In the genomic region with DNA sequence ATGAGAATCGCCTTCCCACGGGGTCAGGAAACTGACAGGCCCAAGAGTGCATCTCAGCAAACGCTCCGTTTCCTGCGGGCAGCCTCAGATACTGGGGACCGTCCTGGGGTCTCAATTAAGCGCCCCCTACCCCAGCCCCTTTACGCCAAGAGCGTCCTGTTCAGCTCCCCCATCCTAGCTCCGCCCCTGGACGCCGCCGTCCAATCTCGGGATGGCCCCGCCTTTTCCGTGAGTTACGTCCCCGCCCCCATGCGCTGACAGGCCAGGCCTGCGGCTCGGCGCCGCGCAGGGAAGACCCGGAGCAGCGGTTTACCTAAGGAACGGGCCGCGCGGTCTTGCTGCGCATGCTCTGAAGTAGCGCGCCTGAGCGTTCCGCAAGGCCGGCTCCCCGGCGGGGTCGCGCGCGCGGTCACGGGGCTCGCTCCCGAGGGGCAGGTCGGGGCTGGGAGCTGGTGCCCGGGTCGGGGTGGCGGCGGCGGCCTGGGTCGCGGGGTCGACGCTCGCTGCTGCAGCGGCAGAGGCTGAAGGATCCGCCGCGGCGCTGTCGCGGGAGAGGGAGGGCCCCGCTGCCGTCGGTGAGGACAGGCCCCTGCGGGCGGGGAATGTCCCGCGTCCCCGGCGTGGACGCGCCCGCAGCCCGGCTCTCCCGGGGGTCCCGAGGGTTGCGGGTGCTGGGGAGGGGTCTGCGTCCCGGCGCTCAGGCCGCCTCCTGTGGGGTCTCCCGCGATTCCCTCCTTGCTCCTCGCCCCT, we compare ENCODE assay signal across 8 cellular contexts. TPM values are rescaled to one million over a fixed set of nuclear protein-coding genes. Genes with fewer than 3 reads are reported as not detected.
DNase-seq lines count a peak whose midpoint lies in the region; ATAC-seq and TF ChIP-seq lines count a peak whose summit lies in the region.

A gene with protein sequence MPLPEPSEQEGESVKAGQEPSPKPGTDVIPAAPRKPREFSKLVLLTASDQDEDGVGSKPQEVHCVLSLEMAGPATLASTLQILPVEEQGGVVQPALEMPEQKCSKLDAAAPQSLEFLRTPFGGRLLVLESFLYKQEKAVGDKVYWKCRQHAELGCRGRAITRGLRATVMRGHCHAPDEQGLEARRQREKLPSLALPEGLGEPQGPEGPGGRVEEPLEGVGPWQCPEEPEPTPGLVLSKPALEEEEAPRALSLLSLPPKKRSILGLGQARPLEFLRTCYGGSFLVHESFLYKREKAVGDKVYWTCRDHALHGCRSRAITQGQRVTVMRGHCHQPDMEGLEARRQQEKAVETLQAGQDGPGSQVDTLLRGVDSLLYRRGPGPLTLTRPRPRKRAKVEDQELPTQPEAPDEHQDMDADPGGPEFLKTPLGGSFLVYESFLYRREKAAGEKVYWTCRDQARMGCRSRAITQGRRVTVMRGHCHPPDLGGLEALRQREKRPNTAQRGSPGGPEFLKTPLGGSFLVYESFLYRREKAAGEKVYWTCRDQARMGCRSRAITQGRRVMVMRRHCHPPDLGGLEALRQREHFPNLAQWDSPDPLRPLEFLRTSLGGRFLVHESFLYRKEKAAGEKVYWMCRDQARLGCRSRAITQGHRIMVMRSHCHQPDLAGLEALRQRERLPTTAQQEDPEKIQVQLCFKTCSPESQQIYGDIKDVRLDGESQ (plus strand): TSS at position 352 of the 750 bp plus-strand sequence. CDS start 17,755 bp downstream, outside the sequence.

- peaks cover 15% of the 10 kb centered on the region for H3K4me1 Mint-ChIP-seq in type B pancreatic cell (ENCODE audit: unreplicated experiment)

- peak in 1 of 2 donors; percentile 90 for TF ChIP-seq POLR2A in heart left ventricle (IDR thresholded peaks at IDR 0.05)

- H3K27ac ChIP-seq in heart left ventricle: peak within 1 kb of the TSS; percentile 72 to 95 (median 90)

- ATAC-seq in GM18498 (IDR thresholded peaks at IDR 0.05; ENCODE audit: unreplicated experiment): peak; percentile 92
- peak; percentile 93 for ATAC-seq in HG02885 (IDR thresholded peaks at IDR 0.05; ENCODE audit: poor library complexity, unreplicated experiment)
- ATAC-seq in heart left ventricle: peak; percentile 94 to 99 (median 98)

- TF ChIP-seq CTCF in heart left ventricle (IDR thresholded peaks at IDR 0.05): no peak
- TF ChIP-seq CTCF in type B pancreatic cell (conservative IDR thresholded peaks at IDR 0.05): no peak

- H3K36me3 ChIP-seq in heart left ventricle: peaks cover 0 to 31% (median 21%) of the 10 kb centered on the region in 9 donors

- peak; percentile 90 for DNase-seq in NCI-H1694 (lab: John Stamatoyannopoulos, UW)
- peak; percentile 96 for DNase-seq in amniotic epithelial cell (ENCODE audit: low read depth)
- DNase-seq in heart left ventricle: peak; percentile 98 to 99 (median 99)
- peak; percentile 96 to 100 (median 98) for DNase-seq in posterior cingulate gyrus
- DNase-seq in type B pancreatic cell (ENCODE audit: extremely low spot score, unreplicated experiment): peak; percentile 99

- WGBS in heart left ventricle, 4 donors: 0 to 1% (median 0%) methylated on average over 35 to 87 of the region's 87 CpGs

- H3K4me1 ChIP-seq in heart left ventricle: peaks cover 0 to 34% (median 14%) of the 10 kb centered on the region in 12 donors

- intact Hi-C loops in T-helper 1 cell treated with Interleukin-12 subunit alpha and Interleukin-12 subunit beta and Interleukin-4 antibody, amounts not matched to agents 30 ng/mL and 1 ng/mL, for 36 hours (cut with micrococcal nuclease): loop anchor here (1.0 to 10.0 kb wide), 7 partner anchors 8 to 223 kb away; a partner anchor contains a TSS
- intact Hi-C loops in heart left ventricle (cut with DNase I) (loop anchor here in 4 of 10 donors (5.0 to 10.0 kb wide), 4 partner anchors 39 to 137 kb away; a partner anchor contains a TSS), posterior cingulate gyrus (cut with DNase I) (loop anchor here (5.0 kb wide), 1 partner anchor 71 kb away; a partner anchor contains a TSS)

- H3K4me3 ChIP-seq in heart left ventricle: peak within 1 kb of the TSS; percentile 64 to 97 (median 92)

- peaks cover 4% of the 10 kb centered on the region for H3K27me3 Mint-ChIP-seq in type B pancreatic cell

- H3K9me3 Mint-ChIP-seq in type B pancreatic cell: no peaks in the 10 kb centered on the region

- peak within 1 kb of the TSS; percentile 94 for H3K4me3 Mint-ChIP-seq in type B pancreatic cell

- H3K36me3 Mint-ChIP-seq in type B pancreatic cell: peaks cover 3% of the 10 kb centered on the region

- H3K27ac Mint-ChIP-seq in type B pancreatic cell: peak within 1 kb of the TSS; percentile 93

- H3K9me3 ChIP-seq in heart left ventricle: no peaks in the 10 kb centered on the region

- no peaks in the 10 kb centered on the region for H3K27me3 ChIP-seq in heart left ventricle

RNA-seq across cellular contexts. Expression of the gene that starts here (rescaled TPM):
- 74.3 and 83.1 TPM in 2 replicates for total RNA-seq in T-helper 1 cell treated with Interleukin-12 subunit alpha and Interleukin-12 subunit beta and Interleukin-4 antibody, amounts not matched to agents 30 ng/mL and 1 ng/mL, for 36 hours
- total RNA-seq in heart left ventricle: 10 to 100 TPM; 26.3 to 48.4 (median 34.2) TPM
- polyA plus RNA-seq in heart left ventricle: 10 to 100 TPM; 28.3 to 29.1 TPM
- total RNA-seq in type B pancreatic cell (ENCODE audit: low replicate concordance): 17.8 and 28.6 TPM in 2 replicates

Comparison
In these comparisons a context has a peak if more than half of its experiments do, and no peak if none do; other contexts are left out.
1. Peak in every context shown above with its lines: DNase-seq, ATAC-seq, H3K4me3 ChIP-seq and H3K27ac ChIP-seq.